In the genomic region with DNA sequence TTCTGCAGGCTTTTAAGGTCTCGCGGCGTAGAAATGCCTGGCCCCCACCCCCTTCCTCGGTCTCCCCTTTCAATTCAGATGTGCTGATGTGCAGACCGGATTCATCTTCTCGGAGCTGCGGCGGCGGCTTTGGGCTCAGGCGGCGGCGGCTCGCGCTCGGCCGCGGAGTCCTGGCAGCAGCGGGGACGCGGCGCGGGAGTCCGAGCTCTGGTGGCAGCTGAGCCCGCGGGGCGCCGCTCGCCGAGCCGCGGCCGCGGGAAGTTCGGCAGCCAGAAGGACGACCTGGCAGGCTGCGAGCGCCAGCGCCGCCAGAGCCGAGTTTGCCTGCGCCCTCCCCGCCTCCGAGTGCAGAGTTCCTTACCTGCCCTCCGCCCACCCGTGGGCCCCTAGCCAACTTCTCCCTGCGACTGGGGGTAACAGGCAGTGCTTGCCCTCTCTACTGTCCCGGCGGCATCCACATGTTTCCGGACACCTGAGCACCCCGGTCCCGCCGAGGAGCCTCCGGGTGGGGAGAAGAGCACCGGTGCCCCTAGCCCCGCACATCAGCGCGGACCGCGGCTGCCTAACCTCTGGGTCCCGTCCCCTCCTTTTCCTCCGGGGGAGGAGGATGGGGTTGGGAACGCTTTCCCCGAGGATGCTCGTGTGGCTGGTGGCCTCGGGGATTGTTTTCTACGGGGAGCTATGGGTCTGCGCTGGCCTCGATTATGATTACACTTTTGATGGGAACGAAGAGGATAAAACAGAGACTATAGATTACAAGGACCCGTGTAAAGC, we compare ENCODE assay signal across 9 cellular contexts. TPM values are rescaled to one million over a fixed set of nuclear protein-coding genes. Genes with fewer than 3 reads are reported as not detected.
A peak's percentile ranks its signal among the peaks of the same experiment; 100 is the strongest.
DNase-seq lines count a peak whose midpoint lies in the region; ATAC-seq and TF ChIP-seq lines count a peak whose summit lies in the region.
"Had no signal": no experiment of that assay in that cellular context is flagged by ENCODE, and none has a peak within 500 bp of the region (broad histone marks: within the 10 kb centered on the region; RNA-seq: fewer than 3 reads in every experiment).

No MANE protein-coding gene starts in this region.

- H3K27me3 ChIP-seq in mucosa of rectum (ENCODE audit: control insufficient read depth in 2 of 2, insufficient read depth in 2 of 2, low read length in 2 of 2), result peaks cover 21 to 35% of the 10 kb centered on the region in 2 donors

- peak overlapping the region; percentile 89 for H3K27ac Mint-ChIP-seq in endothelial cell (ENCODE audit: unreplicated experiment)
- H3K27ac Mint-ChIP-seq: CD4-positive, CD25-positive, alpha-beta regulatory T cell had no signal

- H3K36me3 ChIP-seq in mucosa of rectum (ENCODE audit: control insufficient read depth in 2 of 2, insufficient read depth in 2 of 2, low read length in 2 of 2), result no peaks in the 10 kb centered on the region

- peak overlapping the region; percentile 39 to 47 for H3K4me3 ChIP-seq in mucosa of rectum (ENCODE audit: low read length in 2 of 2)

- H3K27me3 Mint-ChIP-seq in endothelial cell (ENCODE audit: unreplicated experiment), result peaks cover 3% of the 10 kb centered on the region

- ATAC-seq in HG03139 (IDR thresholded peaks at IDR 0.05; ENCODE audit: unreplicated experiment), result no peak

- H3K9me3 Mint-ChIP-seq in endothelial cell (ENCODE audit: unreplicated experiment), result no peaks in the 10 kb centered on the region
- H3K9me3 Mint-ChIP-seq: CD4-positive, CD25-positive, alpha-beta regulatory T cell had no signal

- H3K36me3 Mint-ChIP-seq in endothelial cell (ENCODE audit: low read depth, unreplicated experiment), result peaks cover 4% of the 10 kb centered on the region
- H3K36me3 Mint-ChIP-seq: CD4-positive, CD25-positive, alpha-beta regulatory T cell had no signal

- no peaks in the 10 kb centered on the region for H3K4me1 ChIP-seq in mucosa of rectum (ENCODE audit: control insufficient read depth in 2 of 2, insufficient read depth in 2 of 2, low read length in 2 of 2)

- H3K9me3 ChIP-seq in mucosa of rectum (ENCODE audit: control insufficient read depth in 2 of 2, low read length in 2 of 2), result no peaks in the 10 kb centered on the region

- H3K4me3 Mint-ChIP-seq in endothelial cell (ENCODE audit: unreplicated experiment), result peak overlapping the region; percentile 96

- peaks cover 47% of the 10 kb centered on the region for H3K4me1 Mint-ChIP-seq in endothelial cell (ENCODE audit: unreplicated experiment)

- H3K9ac ChIP-seq in mucosa of rectum (ENCODE audit: low read depth in 1 of 2, low read length in 2 of 2), result no peak overlapping the region

- no peak for TF ChIP-seq CTCF in endothelial cell (IDR thresholded peaks at IDR 0.05; ENCODE audit: unreplicated experiment)

- H3K27ac ChIP-seq in mucosa of rectum (ENCODE audit: low read depth in 2 of 2, low read length in 2 of 2), result peak overlapping the region in 1 of 2 donors; percentile 16

- peak; percentile 15 for DNase-seq in NCI-H1436 (lab: John Stamatoyannopoulos, UW)
- no peak for DNase-seq in NCI-H1436 treated with DMSO at 0.1 percent for 48 hours (lab: John Stamatoyannopoulos, UW)
- peak; percentile 36 for DNase-seq in NCI-H748 treated with DMSO at 0.1 percent for 48 hours (lab: John Stamatoyannopoulos, UW)
- DNase-seq in endothelial cell (ENCODE audit: low spot score), result peak; percentile 67
- no peak for DNase-seq in NCI-H2029 (lab: John Stamatoyannopoulos, UW)
- DNase-seq in activated CD4-positive, alpha-beta T cell treated with anti-CD3 and anti-CD28 coated beads for 1 hour, result no peak
- DNase-seq: CD4-positive, CD25-positive, alpha-beta regulatory T cell had no signal

RNA-seq across cellular contexts. Expression of a gene that starts 0.4 kb away (rescaled TPM):
- total RNA-seq in endothelial cell (ENCODE audit: unreplicated experiment), result 48.0 TPM
- total RNA-seq: CD4-positive, CD25-positive, alpha-beta regulatory T cell had no signal

Comparison
In these comparisons a context has a peak if more than half of its experiments do, and no peak if none do; other contexts are left out.
1. DNase-seq: peak in NCI-H1436 (single experiment), NCI-H748 treated with DMSO at 0.1 percent for 48 hours (single experiment) and endothelial cell (single experiment); none in NCI-H1436 treated with DMSO at 0.1 percent for 48 hours (single experiment), NCI-H2029 (single experiment) and activated CD4-positive, alpha-beta T cell treated with anti-CD3 and anti-CD28 coated beads for 1 hour (single experiment).